In the genomic region with DNA sequence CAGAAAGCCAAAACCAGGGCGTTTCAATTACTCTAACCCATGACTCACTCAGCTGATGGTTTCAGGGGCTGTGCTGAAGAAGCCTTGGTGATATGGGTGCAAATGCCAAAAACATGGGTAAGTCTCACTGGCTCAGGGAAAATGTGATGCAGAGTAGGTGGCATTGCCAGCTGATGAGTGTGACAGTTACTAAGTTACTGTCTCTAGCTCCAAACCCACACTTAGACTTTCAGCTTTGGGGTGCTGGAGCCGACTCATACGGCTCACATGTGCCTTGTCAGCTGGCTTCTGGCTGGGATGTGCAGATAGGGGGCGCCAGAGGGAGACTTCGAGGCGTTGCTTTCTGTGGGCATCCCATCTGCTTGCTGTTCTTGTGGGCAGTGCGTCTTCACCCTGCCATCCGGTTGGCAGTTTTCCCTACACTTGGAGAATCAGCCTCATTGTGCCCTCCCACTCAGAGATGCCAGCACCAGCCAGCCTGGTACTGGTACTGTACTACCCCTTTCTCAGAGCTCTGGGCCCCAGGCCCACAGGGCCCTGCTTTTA, we compare ENCODE assay signal across 8 cellular contexts. TPM values are rescaled to one million over a fixed set of nuclear protein-coding genes. Genes with fewer than 3 reads are reported as not detected.
DNase-seq lines count a peak whose midpoint lies in the region; ATAC-seq and TF ChIP-seq lines count a peak whose summit lies in the region.

No MANE protein-coding gene starts in this region.

- no peak overlapping the region for H3K4me3 Mint-ChIP-seq in progenitor cell of endocrine pancreas (ENCODE audit: low read depth)

- no peak overlapping the region for H3K27ac Mint-ChIP-seq in progenitor cell of endocrine pancreas

- peaks cover 18% of the 10 kb centered on the region for H3K27me3 Mint-ChIP-seq in progenitor cell of endocrine pancreas

- H3K79me2 ChIP-seq in fibroblast of lung (ENCODE audit: control insufficient read depth, insufficient read depth, low read length): no peaks in the 10 kb centered on the region

- H3K4me1 Mint-ChIP-seq in progenitor cell of endocrine pancreas (ENCODE audit: low read depth): peaks cover 32% of the 10 kb centered on the region

- no peaks in the 10 kb centered on the region for H3K9me3 Mint-ChIP-seq in progenitor cell of endocrine pancreas (ENCODE audit: low read depth)

- ATAC-seq in GM18870 (IDR thresholded peaks at IDR 0.05; ENCODE audit: unreplicated experiment): no peak

- no peaks in the 10 kb centered on the region for H3K27me3 ChIP-seq in fibroblast of lung (ENCODE audit: control insufficient read depth, insufficient read depth, low read length)

- H3K36me3 ChIP-seq in fibroblast of lung (ENCODE audit: control insufficient read depth, insufficient read depth, low read length): no peaks in the 10 kb centered on the region

- H3K36me3 Mint-ChIP-seq in progenitor cell of endocrine pancreas (ENCODE audit: insufficient read depth): no peaks in the 10 kb centered on the region

- no peak overlapping the region for H3K27ac ChIP-seq in fibroblast of lung (ENCODE audit: insufficient read depth, low read length)

- peak; percentile 62 for DNase-seq in NAMALWA (ENCODE audit: low spot score)
- peak in 2 of 3 experiments; percentile 35 to 76 for DNase-seq in activated CD8-positive, alpha-beta memory T cell treated with anti-CD3 and anti-CD28 coated beads for 48 hours (ENCODE audit: low read depth in 2 of 3, low spot score in 2 of 3)
- peak in 1 of 2 donors; percentile 39 for DNase-seq in fibroblast of lung (ENCODE audit: low read depth in 2 of 2)
- peak; percentile 42 for DNase-seq in progenitor cell of endocrine pancreas (ENCODE audit: low spot score, unreplicated experiment)
- no peak for DNase-seq in GF-D8 (lab: John Stamatoyannopoulos, UW)
- no peak for DNase-seq in pons (ENCODE audit: low spot score)

- peaks cover 10% of the 10 kb centered on the region for H3K4me1 ChIP-seq in fibroblast of lung (ENCODE audit: control insufficient read depth, extremely low read depth, insufficient read depth, low read length)

- no peak overlapping the region for H2AFZ ChIP-seq in fibroblast of lung (ENCODE audit: low read length)

- H3K4me2 ChIP-seq in fibroblast of lung (ENCODE audit: extremely low read depth, insufficient read depth, low read length): no peak overlapping the region

- H3K9me3 ChIP-seq in fibroblast of lung (ENCODE audit: control insufficient read depth, insufficient read depth, low read depth, low read length): no peaks in the 10 kb centered on the region

- TF ChIP-seq CTCF in GM12875 (IDR thresholded peaks at IDR 0.05; ENCODE audit: borderline replicate concordance, insufficient read depth, low read depth, low read length) (peak; percentile 74), fibroblast of lung (conservative IDR thresholded peaks at IDR 0.05 in 1 of 2, IDR thresholded peaks at IDR 0.05 in 1 of 2; ENCODE audit: low read depth in 1 of 2, low read length in 2 of 2) (peak; percentile 29 to 56), progenitor cell of endocrine pancreas (IDR thresholded peaks at IDR 0.05; ENCODE audit: unreplicated experiment) (peak; percentile 67)

- no peaks in the 10 kb centered on the region for H4K20me1 ChIP-seq in fibroblast of lung (ENCODE audit: control insufficient read depth, extremely low read depth, insufficient read depth, low read length)

- no peak overlapping the region for H3K9ac ChIP-seq in fibroblast of lung (ENCODE audit: insufficient read depth, low read length)

- no peak overlapping the region for H3K4me3 ChIP-seq in GM12875 (ENCODE audit: low read depth, low read length)
- no peak overlapping the region for H3K4me3 ChIP-seq in fibroblast of lung (replicated peaks in 1 of 4; ENCODE audit: control extremely low read depth in 1 of 4, insufficient read depth in 1 of 4, low read depth in 3 of 4, low read length in 4 of 4)

RNA-seq across cellular contexts. Expression of a gene that starts 11.1 kb away (rescaled TPM):
- total RNA-seq in fibroblast of lung: 3.1 and 3.5 TPM in 2 replicates
- polyA plus RNA-seq in fibroblast of lung: 3.1 and 8.6 TPM in 2 replicates
- polyA plus RNA-seq in fibroblast of lung (2012): 2.6 and 11.8 TPM in 2 replicates
- 25.5 and 29.2 TPM in 2 replicates for polyA minus RNA-seq in fibroblast of lung (ENCODE audit: low replicate concordance)
- 11.6 and 18.2 TPM in 2 replicates for total RNA-seq in progenitor cell of endocrine pancreas

RNA-seq across cellular contexts. Expression of a gene that starts 30.2 kb away (rescaled TPM):
- total RNA-seq in fibroblast of lung (under 0.01 and 0.17 TPM in 2 replicates), progenitor cell of endocrine pancreas (0.07 and 0.20 TPM in 2 replicates)
- 0.90 and 1.0 TPM in 2 replicates for polyA plus RNA-seq in fibroblast of lung
- 0.83 and 1.1 TPM in 2 replicates for polyA plus RNA-seq in fibroblast of lung (2012)
- 0.89 and 1.5 TPM in 2 replicates for polyA minus RNA-seq in fibroblast of lung (ENCODE audit: low replicate concordance)

RNA-seq across cellular contexts. Expression of a gene that starts 52.5 kb away (rescaled TPM):
- total RNA-seq in fibroblast of lung (0.17 TPM in 1 of 2 replicates, not detected in the other), progenitor cell of endocrine pancreas (not detected in 2 replicates)
- polyA plus RNA-seq in fibroblast of lung: 0.02 TPM in 1 of 2 replicates, not detected in the other
- not detected in 2 replicates for polyA plus RNA-seq in fibroblast of lung (2012)
- not detected in 2 replicates for polyA minus RNA-seq in fibroblast of lung (ENCODE audit: low replicate concordance)

Comparison
In these comparisons a context has a peak if more than half of its experiments do, and no peak if none do; other contexts are left out.
1. DNase-seq: peak in NAMALWA (single experiment), activated CD8-positive, alpha-beta memory T cell treated with anti-CD3 and anti-CD28 coated beads for 48 hours (2 of 3) and progenitor cell of endocrine pancreas (single experiment); none in GF-D8 (single experiment) and pons (single experiment).
2. Peak in every context shown above with its lines, with median percentiles within 50 percentile points of each other: CTCF ChIP-seq.